8 cellular contexts compared by ENCODE assay signal in genomic region chr19:40403262-40403984, GRCh38. TPM values are rescaled to one million over a fixed set of nuclear protein-coding genes. Genes with fewer than 3 reads are reported as not detected.
DNase-seq lines count a peak whose midpoint lies in the region; ATAC-seq and TF ChIP-seq lines count a peak whose summit lies in the region.

No MANE protein-coding gene starts in this region.

- intact Hi-C loops in body of pancreas (cut with DNase I) = no loop called here
- intact Hi-C loops in spleen (cut with DNase I; ENCODE audit: low total_unique reads) = no loop called here

- H3K27me3 ChIP-seq in body of pancreas (no peaks in the 10 kb centered on the region), iPS-20b (ENCODE audit: insufficient read depth, low read length) (peaks cover 2% of the 10 kb centered on the region), spleen (replicated peaks in 1 of 7) (peaks cover 0 to 5% (median 0%) of the 10 kb centered on the region in 7 donors)

- WGBS in body of pancreas, 2 donors = 0 to 1% methylated on average over 24 to 37 of the region's 41 CpGs
- WGBS in spleen, 5 donors = 1% methylated on average over 29 to 41 of the region's 41 CpGs

- no peak for TF ChIP-seq CTCF in GM12864 (IDR thresholded peaks at IDR 0.05; ENCODE audit: low read depth, low read length, missing control alignments)
- peak in 1 of 7 experiments; percentile 18 for TF ChIP-seq CTCF in body of pancreas (IDR thresholded peaks at IDR 0.05)
- peak in 3 of 11 experiments; percentile 19 to 42 (median 24) for TF ChIP-seq CTCF in spleen (IDR thresholded peaks at IDR 0.05 in 8 of 11, conservative IDR thresholded peaks at IDR 0.05 in 3 of 11)

- ATAC-seq in HG02623 (IDR thresholded peaks at IDR 0.05; ENCODE audit: unreplicated experiment) (peak; percentile 52), body of pancreas (peak; percentile 88), HG03520 (IDR thresholded peaks at IDR 0.05; ENCODE audit: unreplicated experiment) (no peak)

- DNase-seq in GM12864 (ENCODE audit: low read depth) (peak; percentile 85), NCI-H146 treated with DMSO at 0.1 percent for 48 hours (lab: John Stamatoyannopoulos, UW; ENCODE audit: unreplicated experiment) (peak; percentile 61), UCSD-AML1 (lab: John Stamatoyannopoulos, UW; ENCODE audit: unreplicated experiment) (peak; percentile 92), body of pancreas (peak; percentile 85 to 94 (median 88)), spleen (peak; percentile 95)

- H3K4me1 ChIP-seq in body of pancreas = peaks cover 14% of the 10 kb centered on the region
- H3K4me1 ChIP-seq in iPS-20b (ENCODE audit: insufficient read depth, low read length) = peaks cover 3% of the 10 kb centered on the region; the same call in 1 of the 2 replicates
- peaks cover 0 to 43% (median 23%) of the 10 kb centered on the region in 6 donors for H3K4me1 ChIP-seq in spleen

- H3K9ac ChIP-seq in iPS-20b (ENCODE audit: low read depth, low read length) = peak overlapping the region; percentile 21; the same call in 1 of the 2 replicates

- H3K9me3 ChIP-seq in body of pancreas (no peaks in the 10 kb centered on the region), iPS-20b (ENCODE audit: insufficient read depth, low read depth, low read length) (no peaks in the 10 kb centered on the region), spleen (no peaks in the 10 kb centered on the region)

- H3K36me3 ChIP-seq in body of pancreas (replicated peaks in 1 of 2; ENCODE audit: insufficient read depth in 1 of 2, low read depth in 2 of 2) (no peaks in the 10 kb centered on the region), iPS-20b (ENCODE audit: insufficient read depth, low read depth, low read length) (no peaks in the 10 kb centered on the region), spleen (no peaks in the 10 kb centered on the region)

- H3K4me3 ChIP-seq in GM12864 (ENCODE audit: low read depth, low read length) = peak overlapping the region; percentile 69
- H3K4me3 ChIP-seq in body of pancreas = peak overlapping the region; percentile 3 to 20
- H3K4me3 ChIP-seq in iPS-20b (ENCODE audit: low read length) = peak overlapping the region; percentile 69
- peak overlapping the region; percentile 64 to 93 (median 70) for H3K4me3 ChIP-seq in spleen

- H3K27ac ChIP-seq in body of pancreas = peak overlapping the region in 3 of 4 donors; percentile 68 to 85 (median 71)
- H3K27ac ChIP-seq in iPS-20b (ENCODE audit: low read length) = no peak overlapping the region
- H3K27ac ChIP-seq in spleen = peak overlapping the region; percentile 74 to 90 (median 88)

- TF ChIP-seq POLR2A in body of pancreas (IDR thresholded peaks at IDR 0.05) = peak in 2 of 3 donors; percentile 28 to 51
- TF ChIP-seq POLR2A in spleen (IDR thresholded peaks at IDR 0.05) = peak in 1 of 3 donors; percentile 18

RNA-seq across cellular contexts. Expression of gene PRX, which starts 9.8 kb away (rescaled TPM):
- total RNA-seq in body of pancreas (10 to 100 TPM in 1 of 2 donors, 1 to 10 TPM in 1; 5.7 to 14.8 TPM), spleen (1 to 10 TPM; 1.7 to 3.4 (median 3.0) TPM)
- 1 to 10 TPM in 1 of 3 donors, under 1 TPM in 2; 0.50 to 1.8 (median 0.56) TPM for polyA plus RNA-seq in spleen

RNA-seq across cellular contexts. Expression of gene HIPK4, which starts 13.4 kb away (rescaled TPM):
- total RNA-seq in body of pancreas = not detected
- total RNA-seq in spleen = under 1 TPM in 1 of 7 donors, not detected in 6; 0.19 TPM
- under 1 TPM in 1 of 3 donors, not detected in 2; 0.08 TPM for polyA plus RNA-seq in spleen

RNA-seq across cellular contexts. Expression of gene SERTAD1, which starts 22.4 kb away (rescaled TPM):
- total RNA-seq in body of pancreas (1 to 10 TPM; 6.9 to 7.3 TPM), spleen (10 to 100 TPM in 6 of 7 donors, 1 to 10 TPM in 1; 9.8 to 19.7 (median 13.2) TPM)
- 10 to 100 TPM in 1 of 3 donors, 1 to 10 TPM in 2; 8.5 to 14.9 (median 9.4) TPM for polyA plus RNA-seq in spleen

RNA-seq across cellular contexts. Expression of gene SERTAD3, which starts 40.7 kb away (rescaled TPM):
- total RNA-seq in body of pancreas (10 to 100 TPM in 1 of 2 donors, 1 to 10 TPM in 1; 5.7 to 10.2 TPM), spleen (10 to 100 TPM; 21.5 to 51.4 (median 30.9) TPM)
- polyA plus RNA-seq in spleen = 10 to 100 TPM; 21.8 to 32.6 (median 23.5) TPM

RNA-seq across cellular contexts. Expression of gene PLD3, which starts 54.9 kb away (rescaled TPM):
- total RNA-seq in body of pancreas (100 to 1,000 TPM; 155 to 162 TPM), spleen (100 to 1,000 TPM; 187 to 589 (median 326) TPM)
- polyA plus RNA-seq in spleen = 100 to 1,000 TPM in 1 of 3 donors, 10 to 100 TPM in 2; 61.3 to 120 (median 81.6) TPM

Comparison
In these comparisons a context has a peak if more than half of its experiments do, and no peak if none do; other contexts are left out.
1. H3K4me3 ChIP-seq: peak in every context shown above with its lines; median percentile 70 in spleen; 69 in GM12864; 69 in iPS-20b; 12 in body of pancreas.